Comparison of ENCODE assay signal across 9 cellular contexts in the genomic region with DNA sequence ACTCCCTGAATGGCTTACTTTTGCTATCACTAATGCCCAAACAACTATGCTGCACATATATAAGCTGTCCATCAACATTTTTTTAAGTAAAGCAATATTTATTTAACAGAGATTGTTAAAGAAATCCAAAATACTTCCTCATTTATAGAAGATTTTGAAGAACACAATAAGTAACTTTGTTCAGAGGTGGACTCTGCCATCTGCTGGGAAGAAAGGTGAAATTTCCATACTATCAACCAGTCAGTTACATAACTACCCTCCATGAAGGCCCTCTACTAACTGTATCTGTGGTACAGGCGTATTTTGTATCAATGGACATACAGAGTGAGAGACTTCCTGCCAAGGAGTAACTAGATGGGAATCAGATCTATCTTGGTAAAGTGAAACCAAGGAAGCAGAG.
A peak's percentile ranks its signal among the peaks of the same experiment; 100 is the strongest.
DNase-seq lines count a peak whose midpoint lies in the region; ATAC-seq, FAIRE-seq and TF ChIP-seq lines count a peak whose summit lies in the region.
"Had no signal": no experiment of that assay in that cellular context is flagged by ENCODE, and none has a peak within 500 bp of the region (broad histone marks: within the 10 kb centered on the region; RNA-seq: fewer than 3 reads in every experiment).

No MANE protein-coding gene starts in this region.

- no peak for TF ChIP-seq CTCF in mucosa of descending colon (IDR thresholded peaks at IDR 0.05)

- H3K9me3 Mint-ChIP-seq in CD4-positive, CD25-positive, alpha-beta regulatory T cell = peaks cover 0 to 1% (median 0%) of the 10 kb centered on the region in 7 donors

- H3K27me3 ChIP-seq in CD4-positive, CD25-positive, alpha-beta regulatory T cell (ENCODE audit: control insufficient read depth, insufficient read depth, low read length) = no peaks in the 10 kb centered on the region

- intact Hi-C loops in mucosa of descending colon (cut with DNase I, micrococcal nuclease) = no loop called here

- peaks cover 6 to 9% (median 8%) of the 10 kb centered on the region in 4 donors for H3K4me1 Mint-ChIP-seq in CD4-positive, CD25-positive, alpha-beta regulatory T cell

- H3K27ac ChIP-seq in CD4-positive, CD25-positive, alpha-beta regulatory T cell (ENCODE audit: insufficient read depth, low read length, poor library complexity, severe bottlenecking) = no peak overlapping the region
- H3K27ac ChIP-seq in cingulate gyrus (ENCODE audit: low read depth, low read length) = peak overlapping the region; percentile 63
- H3K27ac ChIP-seq: SK-N-MC had no signal

- H3K27me3 Mint-ChIP-seq in CD4-positive, CD25-positive, alpha-beta regulatory T cell = no peaks in the 10 kb centered on the region

- no peaks in the 10 kb centered on the region for H3K36me3 ChIP-seq in CD4-positive, CD25-positive, alpha-beta regulatory T cell (ENCODE audit: control insufficient read depth, insufficient read depth, low read length)
- no peaks in the 10 kb centered on the region for H3K36me3 ChIP-seq in mucosa of descending colon (ENCODE audit: low read depth)

- peaks cover 25% of the 10 kb centered on the region for H3K36me3 Mint-ChIP-seq in CD4-positive, CD25-positive, alpha-beta regulatory T cell

- peak in 2 of 3 donors; percentile 34 to 67 for DNase-seq in CD4-positive, CD25-positive, alpha-beta regulatory T cell
- DNase-seq in GM19239 (ENCODE audit: insufficient read length, low spot score) (no peak), NCI-H526 treated with DMSO at 0.1 percent for 48 hours (lab: John Stamatoyannopoulos, UW) (peak; percentile 11), mucosa of descending colon (peak in 1 of 3 donors; percentile 59), D341Med (ENCODE audit: low spot score) (no peak)
- no peak for DNase-seq in stimulated activated CD4-positive, alpha-beta T cell treated with anti-CD3 and anti-CD28 coated beads, Interleukin-15, amount 100 ng/mL, for 24 hours

- H3K4me3 Mint-ChIP-seq in CD4-positive, CD25-positive, alpha-beta regulatory T cell = no peak overlapping the region

- H3K27ac Mint-ChIP-seq in CD4-positive, CD25-positive, alpha-beta regulatory T cell = peak overlapping the region in 1 of 3 donors; percentile 37

- FAIRE-seq in GM19239 (lab: Jason Lieb, UNC) = peak; percentile 73

- no peaks in the 10 kb centered on the region for H3K4me1 ChIP-seq in CD4-positive, CD25-positive, alpha-beta regulatory T cell (ENCODE audit: control insufficient read depth, insufficient read depth, low read length, poor library complexity, severe bottlenecking)
- peaks cover 6% of the 10 kb centered on the region for H3K4me1 ChIP-seq in mucosa of descending colon (ENCODE audit: low read depth)

- ATAC-seq in CD4-positive, CD25-positive, alpha-beta regulatory T cell (ENCODE audit: low read depth in 2 of 2) = no peak
- peak; percentile 79 for ATAC-seq in mucosa of descending colon
- ATAC-seq in GM19023 (IDR thresholded peaks at IDR 0.05; ENCODE audit: unreplicated experiment) = no peak

- no peaks in the 10 kb centered on the region for H3K9me3 ChIP-seq in CD4-positive, CD25-positive, alpha-beta regulatory T cell (ENCODE audit: control insufficient read depth in 2 of 2, low read length in 2 of 2)
- no peaks in the 10 kb centered on the region for H3K9me3 ChIP-seq in mucosa of descending colon

- no peak overlapping the region for H3K4me3 ChIP-seq in CD4-positive, CD25-positive, alpha-beta regulatory T cell (ENCODE audit: low read depth, low read length)
- no peak overlapping the region for H3K4me3 ChIP-seq in mucosa of descending colon
- H3K4me3 ChIP-seq: SK-N-MC had no signal

Comparison
In these comparisons a context has a peak if more than half of its experiments do, and no peak if none do; other contexts are left out.
1. DNase-seq: peak in CD4-positive, CD25-positive, alpha-beta regulatory T cell (2 of 3) and NCI-H526 treated with DMSO at 0.1 percent for 48 hours (single experiment); none in GM19239 (single experiment), D341Med (single experiment) and stimulated activated CD4-positive, alpha-beta T cell treated with anti-CD3 and anti-CD28 coated beads, Interleukin-15, amount 100 ng/mL, for 24 hours (single experiment).